Comparison of ENCODE assay signal across 9 cellular contexts in genomic region chr6:158220786-158221442, GRCh38. TPM values are rescaled to one million over a fixed set of nuclear protein-coding genes. Genes with fewer than 3 reads are reported as not detected.
DNase-seq lines count a peak whose midpoint lies in the region; ATAC-seq and TF ChIP-seq lines count a peak whose summit lies in the region.
"Had no signal": no experiment of that assay in that cellular context is flagged by ENCODE, and none has a peak within 500 bp of the region (broad histone marks: within the 10 kb centered on the region; RNA-seq: fewer than 3 reads in every experiment).

No MANE protein-coding gene starts in this region.

- no peaks in the 10 kb centered on the region for H3K4me1 Mint-ChIP-seq in WTC11

- intact Hi-C loops in breast epithelium (cut with DNase I; ENCODE audit: low total_unique reads): loop anchor here (5.0 kb wide), 1 partner anchor 391 kb away; no protein-coding TSS in a partner anchor

- no peaks in the 10 kb centered on the region for H3K36me3 ChIP-seq in breast epithelium
- H3K36me3 ChIP-seq: BLaER1 had no signal

- peak; percentile 93 for TF ChIP-seq CTCF in WTC11 (IDR thresholded peaks at IDR 0.05)
- peak; percentile 78 to 91 (median 86) for TF ChIP-seq CTCF in breast epithelium (IDR thresholded peaks at IDR 0.05)

- peaks cover 9% of the 10 kb centered on the region for H3K9me3 Mint-ChIP-seq in WTC11

- H3K27me3 Mint-ChIP-seq in WTC11 (ENCODE audit: low read depth): 0 out of 2 replicates have a peak, but pooled peaks cover 5% of the 10 kb centered on the region

- ATAC-seq in HG03025 (IDR thresholded peaks at IDR 0.05; ENCODE audit: low FRiP score, unreplicated experiment) (peak; percentile 71), WTC11 (peak; percentile 100)

- H3K27me3 ChIP-seq in breast epithelium: no peaks in the 10 kb centered on the region
- H3K27me3 ChIP-seq: BLaER1 had no signal

- CTCF ChIA-PET in WTC11 (lab: Charles Lee): interaction anchor here (0.6 to 1.7 kb wide), 43 partner anchors 10 to 498 kb away, joined by 3 to 13 read pairs (median 4); partner anchors contain the start of gene DYNLT1

- H3K27ac ChIP-seq in breast epithelium: no peak overlapping the region
- H3K27ac ChIP-seq: BLaER1 had no signal

- no peaks in the 10 kb centered on the region for H3K9me3 ChIP-seq in breast epithelium
- H3K9me3 ChIP-seq: BLaER1 had no signal

- H3K4me3 ChIP-seq in breast epithelium: no peak overlapping the region
- H3K4me3 ChIP-seq: BLaER1 had no signal

- no peak overlapping the region for H3K27ac Mint-ChIP-seq in WTC11

- no peak for TF ChIP-seq POLR2A in breast epithelium (IDR thresholded peaks at IDR 0.05)

- H3K4me1 ChIP-seq in breast epithelium: no peaks in the 10 kb centered on the region
- H3K4me1 ChIP-seq: BLaER1 had no signal

- POLR2A ChIA-PET in WTC11 (lab: Charles Lee): no interaction called here

- DNase-seq in NCI-H1417 (lab: John Stamatoyannopoulos, UW): peak; percentile 74 to 90 (median 79)
- DNase-seq in NCI-H1417 treated with DMSO at 0.1 percent for 48 hours (lab: John Stamatoyannopoulos, UW): no peak
- peak; percentile 23 for DNase-seq in NCI-H2196 treated with DMSO at 0.1 percent for 48 hours (lab: John Stamatoyannopoulos, UW; ENCODE audit: unreplicated experiment)
- DNase-seq in WTC11 (ENCODE audit: low spot score): peak; percentile 86
- peak; percentile 74 to 82 for DNase-seq in breast epithelium (ENCODE audit: low spot score in 2 of 2)
- peak; percentile 76 for DNase-seq in iris pigment epithelial cell (ENCODE audit: low read depth)
- DNase-seq in stimulated activated CD4-positive, alpha-beta T cell treated with anti-CD3 and anti-CD28 coated beads, Interleukin-1b, Interleukin-23, amount 100 ng/mL, for 1 hour (ENCODE audit: low read depth in 2 of 2): peak; percentile 29 to 42

- peaks cover 14% of the 10 kb centered on the region for H3K36me3 Mint-ChIP-seq in WTC11

- no peak overlapping the region for H3K4me3 Mint-ChIP-seq in WTC11

TF ChIP-seq in WTC11, 78 proteins besides CTCF, POLR2A, EP300 and RAD21:
- TF ChIP-seq ESRRA (CRISPR knock-in tag; IDR thresholded peaks at IDR 0.05; ENCODE audit: borderline replicate concordance) (no peak), HMGA2 (CRISPR knock-in tag; IDR thresholded peaks at IDR 0.05) (peak; percentile 98)

RNA-seq across cellular contexts. Expression of gene GTF2H5, which starts 52.8 kb away (rescaled TPM):
- total RNA-seq in WTC11 (2021) (16.0 to 24.7 TPM (median 22.8 TPM) in 3 replicates), breast epithelium (1 to 10 TPM; 3.9 to 4.8 (median 4.8) TPM)

RNA-seq across cellular contexts. Expression of gene SERAC1, which starts 52.9 kb away (rescaled TPM):
- total RNA-seq in WTC11 (2021) (12.5 to 14.1 TPM (median 12.6 TPM) in 3 replicates), breast epithelium (10 to 100 TPM in 1 of 3 donors, 1 to 10 TPM in 2; 8.5 to 15.7 (median 9.2) TPM)
